In genomic region chr12:130829391-130830245, GRCh38 we compare ENCODE assay signal across 1 cellular context.
TF ChIP-seq lines count a peak whose summit lies in the region.

No MANE protein-coding gene starts in this region.

TF ChIP-seq in GM23338, 12 proteins besides CTCF, POLR2A, EP300 and RAD21 (continued from another document):
- TF ChIP-seq ZNF462 (CRISPR knock-in tag; IDR thresholded peaks at IDR 0.05) (no peak), REST (IDR thresholded peaks at IDR 0.05; ENCODE audit: unreplicated experiment) (no peak), ETS1 (IDR thresholded peaks at IDR 0.05) (no peak), ZNF331 (CRISPR knock-in tag; IDR thresholded peaks at IDR 0.05; ENCODE audit: low read depth) (no peak), CREB1 (CRISPR knock-in tag; IDR thresholded peaks at IDR 0.05; ENCODE audit: low read depth) (no peak), EZH2 (IDR thresholded peaks at IDR 0.05; ENCODE audit: low read depth, unreplicated experiment) (no peak), JUNB (IDR thresholded peaks at IDR 0.05; ENCODE audit: unreplicated experiment) (no peak), NANOG (IDR thresholded peaks at IDR 0.05; ENCODE audit: borderline replicate concordance) (no peak), ZNF114 (CRISPR knock-in tag; IDR thresholded peaks at IDR 0.05) (no peak)
